24 cellular contexts compared by ENCODE assay signal in the genomic region with DNA sequence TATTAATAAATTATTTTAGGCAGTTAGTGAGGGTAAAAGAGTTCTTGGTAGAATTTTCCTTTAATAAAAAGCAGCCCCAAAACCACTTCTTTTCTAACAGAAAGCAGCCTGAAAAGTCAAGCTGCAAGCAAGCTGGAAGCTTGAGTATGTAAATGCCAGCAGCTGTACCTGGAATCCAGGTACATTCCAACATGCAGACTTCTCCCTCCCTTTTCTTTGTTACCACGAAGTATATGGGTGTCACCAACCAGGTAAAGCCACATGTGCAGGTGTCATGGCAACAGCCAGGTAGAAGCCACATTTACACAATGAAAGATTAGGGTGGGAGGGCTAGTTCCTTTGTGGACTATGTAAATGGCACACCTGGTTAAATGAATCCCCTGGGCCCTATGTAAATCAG.
DNase-seq lines count a peak whose midpoint lies in the region; FAIRE-seq and TF ChIP-seq lines count a peak whose summit lies in the region.
"Had no signal": no experiment of that assay in that cellular context is flagged by ENCODE, and none has a peak within 500 bp of the region (broad histone marks: within the 10 kb centered on the region; RNA-seq: fewer than 3 reads in every experiment).

No MANE protein-coding gene starts in this region.

- TF ChIP-seq CTCF in GM20000 (IDR thresholded peaks at IDR 0.05; ENCODE audit: extremely low read depth, missing control alignments) = no peak

- DNase-seq in COR-L47 (lab: John Stamatoyannopoulos, UW) (peak; percentile 0), HT-29 (ENCODE audit: low spot score) (peak; percentile 18), NCI-H748 treated with DMSO at 0.1 percent for 48 hours (lab: John Stamatoyannopoulos, UW) (peak; percentile 57), left kidney (ENCODE audit: low read depth, low spot score) (peak; percentile 34), RCC 7860 (ENCODE audit: low spot score) (no peak), NCI-H1092 (lab: John Stamatoyannopoulos, UW) (no peak), GM20000 (ENCODE audit: low spot score) (no peak)
- DNase-seq: activated CD4-positive, alpha-beta T cell treated with anti-CD3 and anti-CD28 coated beads, Interleukin-2, amount 10 ng/mL, durations not matched to agents 7 days and 5 days; anterior cingulate cortex; CD4-positive, alpha-beta memory T cell; heart right ventricle; immature natural killer cell; left colon; NCI-H1694; NCI-H774; pancreas; SJCRH30; small intestine; stimulated activated naive CD4-positive, alpha-beta T cell treated with Interleukin-2 at 50 U/mL for 16 hours; SW 1271; T-helper 9 cell had no signal

- no peak for FAIRE-seq in RCC 7860 (lab: Jason Lieb, UNC)
- FAIRE-seq: bronchial epithelial cell, frontal cortex, GM12891, pancreas, small intestine had no signal

Comparison
In these comparisons a context has a peak if more than half of its experiments do, and no peak if none do; other contexts are left out.
1. DNase-seq: peak in COR-L47 (single experiment), HT-29 (single experiment), NCI-H748 treated with DMSO at 0.1 percent for 48 hours (single experiment) and left kidney (single experiment); none in RCC 7860 (single experiment), NCI-H1092 (single experiment) and GM20000 (single experiment).